ENCODE assay signal across 1 cellular context in the genomic region with DNA sequence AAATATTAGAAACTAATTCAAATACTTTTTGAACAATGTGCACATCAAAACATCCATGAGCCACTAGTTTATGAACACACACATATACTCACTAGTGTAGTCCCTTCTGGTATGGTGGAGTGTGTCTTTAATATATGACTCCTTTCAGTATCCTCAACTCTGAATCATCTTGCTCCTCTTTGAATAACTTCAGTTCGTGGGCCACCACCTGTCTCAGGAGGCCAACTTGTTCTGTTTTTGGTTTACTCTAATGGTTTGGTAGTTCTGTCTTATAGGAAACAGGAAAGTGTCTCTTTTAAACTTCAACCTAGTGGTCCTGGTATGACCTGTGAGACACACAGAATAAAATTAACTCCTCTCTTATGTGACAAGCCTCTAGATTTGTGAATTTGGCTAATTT.
TF ChIP-seq lines count a peak whose summit lies in the region.

No MANE protein-coding gene starts in this region.

TF ChIP-seq in GM12878, 131 proteins besides CTCF, POLR2A, EP300 and RAD21 (continued from another document and continues in another):
- TF ChIP-seq, protein P1, sequence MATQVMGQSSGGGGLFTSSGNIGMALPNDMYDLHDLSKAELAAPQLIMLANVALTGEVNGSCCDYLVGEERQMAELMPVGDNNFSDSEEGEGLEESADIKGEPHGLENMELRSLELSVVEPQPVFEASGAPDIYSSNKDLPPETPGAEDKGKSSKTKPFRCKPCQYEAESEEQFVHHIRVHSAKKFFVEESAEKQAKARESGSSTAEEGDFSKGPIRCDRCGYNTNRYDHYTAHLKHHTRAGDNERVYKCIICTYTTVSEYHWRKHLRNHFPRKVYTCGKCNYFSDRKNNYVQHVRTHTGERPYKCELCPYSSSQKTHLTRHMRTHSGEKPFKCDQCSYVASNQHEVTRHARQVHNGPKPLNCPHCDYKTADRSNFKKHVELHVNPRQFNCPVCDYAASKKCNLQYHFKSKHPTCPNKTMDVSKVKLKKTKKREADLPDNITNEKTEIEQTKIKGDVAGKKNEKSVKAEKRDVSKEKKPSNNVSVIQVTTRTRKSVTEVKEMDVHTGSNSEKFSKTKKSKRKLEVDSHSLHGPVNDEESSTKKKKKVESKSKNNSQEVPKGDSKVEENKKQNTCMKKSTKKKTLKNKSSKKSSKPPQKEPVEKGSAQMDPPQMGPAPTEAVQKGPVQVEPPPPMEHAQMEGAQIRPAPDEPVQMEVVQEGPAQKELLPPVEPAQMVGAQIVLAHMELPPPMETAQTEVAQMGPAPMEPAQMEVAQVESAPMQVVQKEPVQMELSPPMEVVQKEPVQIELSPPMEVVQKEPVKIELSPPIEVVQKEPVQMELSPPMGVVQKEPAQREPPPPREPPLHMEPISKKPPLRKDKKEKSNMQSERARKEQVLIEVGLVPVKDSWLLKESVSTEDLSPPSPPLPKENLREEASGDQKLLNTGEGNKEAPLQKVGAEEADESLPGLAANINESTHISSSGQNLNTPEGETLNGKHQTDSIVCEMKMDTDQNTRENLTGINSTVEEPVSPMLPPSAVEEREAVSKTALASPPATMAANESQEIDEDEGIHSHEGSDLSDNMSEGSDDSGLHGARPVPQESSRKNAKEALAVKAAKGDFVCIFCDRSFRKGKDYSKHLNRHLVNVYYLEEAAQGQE (IDR thresholded peaks at IDR 0.05; ENCODE audit: low read depth, low read length): no peak
- no peak for TF ChIP-seq TARDBP (IDR thresholded peaks at IDR 0.05; ENCODE audit: borderline replicate concordance)
- no peak for TF ChIP-seq SIN3A (IDR thresholded peaks at IDR 0.05; ENCODE audit: low read depth, low read length)
- no peak for TF ChIP-seq NFXL1 (IDR thresholded peaks at IDR 0.05; ENCODE audit: borderline replicate concordance)
- TF ChIP-seq, protein P2, sequence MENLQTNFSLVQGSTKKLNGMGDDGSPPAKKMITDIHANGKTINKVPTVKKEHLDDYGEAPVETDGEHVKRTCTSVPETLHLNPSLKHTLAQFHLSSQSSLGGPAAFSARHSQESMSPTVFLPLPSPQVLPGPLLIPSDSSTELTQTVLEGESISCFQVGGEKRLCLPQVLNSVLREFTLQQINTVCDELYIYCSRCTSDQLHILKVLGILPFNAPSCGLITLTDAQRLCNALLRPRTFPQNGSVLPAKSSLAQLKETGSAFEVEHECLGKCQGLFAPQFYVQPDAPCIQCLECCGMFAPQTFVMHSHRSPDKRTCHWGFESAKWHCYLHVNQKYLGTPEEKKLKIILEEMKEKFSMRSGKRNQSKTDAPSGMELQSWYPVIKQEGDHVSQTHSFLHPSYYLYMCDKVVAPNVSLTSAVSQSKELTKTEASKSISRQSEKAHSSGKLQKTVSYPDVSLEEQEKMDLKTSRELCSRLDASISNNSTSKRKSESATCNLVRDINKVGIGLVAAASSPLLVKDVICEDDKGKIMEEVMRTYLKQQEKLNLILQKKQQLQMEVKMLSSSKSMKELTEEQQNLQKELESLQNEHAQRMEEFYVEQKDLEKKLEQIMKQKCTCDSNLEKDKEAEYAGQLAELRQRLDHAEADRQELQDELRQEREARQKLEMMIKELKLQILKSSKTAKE (IDR thresholded peaks at IDR 0.05; ENCODE audit: low read depth, poor library complexity, severe bottlenecking): peak; percentile 25
- TF ChIP-seq FOXM1 (IDR thresholded peaks at IDR 0.05; ENCODE audit: low read depth, low read length): peak; percentile 56; the same call in 1 of the 2 replicates
- 0 out of 2 replicates have a peak, but pooled peaks have one; percentile 16 for TF ChIP-seq ZNF24 (IDR thresholded peaks at IDR 0.05)
- TF ChIP-seq, protein P3, sequence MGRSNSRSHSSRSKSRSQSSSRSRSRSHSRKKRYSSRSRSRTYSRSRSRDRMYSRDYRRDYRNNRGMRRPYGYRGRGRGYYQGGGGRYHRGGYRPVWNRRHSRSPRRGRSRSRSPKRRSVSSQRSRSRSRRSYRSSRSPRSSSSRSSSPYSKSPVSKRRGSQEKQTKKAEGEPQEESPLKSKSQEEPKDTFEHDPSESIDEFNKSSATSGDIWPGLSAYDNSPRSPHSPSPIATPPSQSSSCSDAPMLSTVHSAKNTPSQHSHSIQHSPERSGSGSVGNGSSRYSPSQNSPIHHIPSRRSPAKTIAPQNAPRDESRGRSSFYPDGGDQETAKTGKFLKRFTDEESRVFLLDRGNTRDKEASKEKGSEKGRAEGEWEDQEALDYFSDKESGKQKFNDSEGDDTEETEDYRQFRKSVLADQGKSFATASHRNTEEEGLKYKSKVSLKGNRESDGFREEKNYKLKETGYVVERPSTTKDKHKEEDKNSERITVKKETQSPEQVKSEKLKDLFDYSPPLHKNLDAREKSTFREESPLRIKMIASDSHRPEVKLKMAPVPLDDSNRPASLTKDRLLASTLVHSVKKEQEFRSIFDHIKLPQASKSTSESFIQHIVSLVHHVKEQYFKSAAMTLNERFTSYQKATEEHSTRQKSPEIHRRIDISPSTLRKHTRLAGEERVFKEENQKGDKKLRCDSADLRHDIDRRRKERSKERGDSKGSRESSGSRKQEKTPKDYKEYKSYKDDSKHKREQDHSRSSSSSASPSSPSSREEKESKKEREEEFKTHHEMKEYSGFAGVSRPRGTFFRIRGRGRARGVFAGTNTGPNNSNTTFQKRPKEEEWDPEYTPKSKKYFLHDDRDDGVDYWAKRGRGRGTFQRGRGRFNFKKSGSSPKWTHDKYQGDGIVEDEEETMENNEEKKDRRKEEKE (IDR thresholded peaks at IDR 0.05): no peak
- no peak for TF ChIP-seq ZBED1 (IDR thresholded peaks at IDR 0.05; ENCODE audit: borderline replicate concordance)
- no peak for TF ChIP-seq TCF12 (IDR thresholded peaks at IDR 0.05; ENCODE audit: low read depth, low read length)
- TF ChIP-seq NR2F1 (conservative IDR thresholded peaks at IDR 0.05): no peak
- TF ChIP-seq KLF5 (IDR thresholded peaks at IDR 0.05; ENCODE audit: partially characterized antibody): no peak
- no peak for TF ChIP-seq RELA (IDR thresholded peaks at IDR 0.05; ENCODE audit: borderline replicate concordance, partially characterized antibody)
- TF ChIP-seq JUND (IDR thresholded peaks at IDR 0.05; ENCODE audit: low read depth, low read length): no peak
- peak; percentile 64 for TF ChIP-seq RUNX3 (IDR thresholded peaks at IDR 0.05; ENCODE audit: low read length)
- TF ChIP-seq SMARCA5 (IDR thresholded peaks at IDR 0.05): no peak
- no peak for TF ChIP-seq IKZF2 (IDR thresholded peaks at IDR 0.05)
- peak; percentile 19 for TF ChIP-seq MEF2B (IDR thresholded peaks at IDR 0.05; ENCODE audit: partially characterized antibody, poor library complexity, severe bottlenecking)
- TF ChIP-seq FOXK2 (IDR thresholded peaks at IDR 0.05): no peak
- no peak for TF ChIP-seq STAT3 (IDR thresholded peaks at IDR 0.05; ENCODE audit: low read depth, low read length)
- no peak for TF ChIP-seq ZSCAN29 (IDR thresholded peaks at IDR 0.05)
- TF ChIP-seq, protein P4, sequence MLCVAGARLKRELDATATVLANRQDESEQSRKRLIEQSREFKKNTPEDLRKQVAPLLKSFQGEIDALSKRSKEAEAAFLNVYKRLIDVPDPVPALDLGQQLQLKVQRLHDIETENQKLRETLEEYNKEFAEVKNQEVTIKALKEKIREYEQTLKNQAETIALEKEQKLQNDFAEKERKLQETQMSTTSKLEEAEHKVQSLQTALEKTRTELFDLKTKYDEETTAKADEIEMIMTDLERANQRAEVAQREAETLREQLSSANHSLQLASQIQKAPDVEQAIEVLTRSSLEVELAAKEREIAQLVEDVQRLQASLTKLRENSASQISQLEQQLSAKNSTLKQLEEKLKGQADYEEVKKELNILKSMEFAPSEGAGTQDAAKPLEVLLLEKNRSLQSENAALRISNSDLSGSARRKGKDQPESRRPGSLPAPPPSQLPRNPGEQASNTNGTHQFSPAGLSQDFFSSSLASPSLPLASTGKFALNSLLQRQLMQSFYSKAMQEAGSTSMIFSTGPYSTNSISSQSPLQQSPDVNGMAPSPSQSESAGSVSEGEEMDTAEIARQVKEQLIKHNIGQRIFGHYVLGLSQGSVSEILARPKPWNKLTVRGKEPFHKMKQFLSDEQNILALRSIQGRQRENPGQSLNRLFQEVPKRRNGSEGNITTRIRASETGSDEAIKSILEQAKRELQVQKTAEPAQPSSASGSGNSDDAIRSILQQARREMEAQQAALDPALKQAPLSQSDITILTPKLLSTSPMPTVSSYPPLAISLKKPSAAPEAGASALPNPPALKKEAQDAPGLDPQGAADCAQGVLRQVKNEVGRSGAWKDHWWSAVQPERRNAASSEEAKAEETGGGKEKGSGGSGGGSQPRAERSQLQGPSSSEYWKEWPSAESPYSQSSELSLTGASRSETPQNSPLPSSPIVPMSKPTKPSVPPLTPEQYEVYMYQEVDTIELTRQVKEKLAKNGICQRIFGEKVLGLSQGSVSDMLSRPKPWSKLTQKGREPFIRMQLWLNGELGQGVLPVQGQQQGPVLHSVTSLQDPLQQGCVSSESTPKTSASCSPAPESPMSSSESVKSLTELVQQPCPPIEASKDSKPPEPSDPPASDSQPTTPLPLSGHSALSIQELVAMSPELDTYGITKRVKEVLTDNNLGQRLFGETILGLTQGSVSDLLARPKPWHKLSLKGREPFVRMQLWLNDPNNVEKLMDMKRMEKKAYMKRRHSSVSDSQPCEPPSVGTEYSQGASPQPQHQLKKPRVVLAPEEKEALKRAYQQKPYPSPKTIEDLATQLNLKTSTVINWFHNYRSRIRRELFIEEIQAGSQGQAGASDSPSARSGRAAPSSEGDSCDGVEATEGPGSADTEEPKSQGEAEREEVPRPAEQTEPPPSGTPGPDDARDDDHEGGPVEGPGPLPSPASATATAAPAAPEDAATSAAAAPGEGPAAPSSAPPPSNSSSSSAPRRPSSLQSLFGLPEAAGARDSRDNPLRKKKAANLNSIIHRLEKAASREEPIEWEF (IDR thresholded peaks at IDR 0.05; ENCODE audit: insufficient replicate concordance, low read depth, low read length): no peak
- no peak for TF ChIP-seq PAX8 (IDR thresholded peaks at IDR 0.05)
- no peak for TF ChIP-seq KDM1A (IDR thresholded peaks at IDR 0.05; ENCODE audit: borderline replicate concordance)
- no peak for TF ChIP-seq CHD2 (IDR thresholded peaks at IDR 0.05; ENCODE audit: borderline replicate concordance, low read depth, low read length)
- TF ChIP-seq ZNF217 (IDR thresholded peaks at IDR 0.05): no peak
- TF ChIP-seq RCOR1 (conservative IDR thresholded peaks at IDR 0.05; ENCODE audit: low read depth, low read length): no peak
- TF ChIP-seq, protein P5, sequence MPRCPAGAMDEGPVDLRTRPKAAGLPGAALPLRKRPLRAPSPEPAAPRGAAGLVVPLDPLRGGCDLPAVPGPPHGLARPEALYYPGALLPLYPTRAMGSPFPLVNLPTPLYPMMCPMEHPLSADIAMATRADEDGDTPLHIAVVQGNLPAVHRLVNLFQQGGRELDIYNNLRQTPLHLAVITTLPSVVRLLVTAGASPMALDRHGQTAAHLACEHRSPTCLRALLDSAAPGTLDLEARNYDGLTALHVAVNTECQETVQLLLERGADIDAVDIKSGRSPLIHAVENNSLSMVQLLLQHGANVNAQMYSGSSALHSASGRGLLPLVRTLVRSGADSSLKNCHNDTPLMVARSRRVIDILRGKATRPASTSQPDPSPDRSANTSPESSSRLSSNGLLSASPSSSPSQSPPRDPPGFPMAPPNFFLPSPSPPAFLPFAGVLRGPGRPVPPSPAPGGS (IDR thresholded peaks at IDR 0.05; ENCODE audit: borderline replicate concordance, insufficient read depth, low read depth, low read length, poor library complexity, severe bottlenecking): no peak
- TF ChIP-seq, protein P6, sequence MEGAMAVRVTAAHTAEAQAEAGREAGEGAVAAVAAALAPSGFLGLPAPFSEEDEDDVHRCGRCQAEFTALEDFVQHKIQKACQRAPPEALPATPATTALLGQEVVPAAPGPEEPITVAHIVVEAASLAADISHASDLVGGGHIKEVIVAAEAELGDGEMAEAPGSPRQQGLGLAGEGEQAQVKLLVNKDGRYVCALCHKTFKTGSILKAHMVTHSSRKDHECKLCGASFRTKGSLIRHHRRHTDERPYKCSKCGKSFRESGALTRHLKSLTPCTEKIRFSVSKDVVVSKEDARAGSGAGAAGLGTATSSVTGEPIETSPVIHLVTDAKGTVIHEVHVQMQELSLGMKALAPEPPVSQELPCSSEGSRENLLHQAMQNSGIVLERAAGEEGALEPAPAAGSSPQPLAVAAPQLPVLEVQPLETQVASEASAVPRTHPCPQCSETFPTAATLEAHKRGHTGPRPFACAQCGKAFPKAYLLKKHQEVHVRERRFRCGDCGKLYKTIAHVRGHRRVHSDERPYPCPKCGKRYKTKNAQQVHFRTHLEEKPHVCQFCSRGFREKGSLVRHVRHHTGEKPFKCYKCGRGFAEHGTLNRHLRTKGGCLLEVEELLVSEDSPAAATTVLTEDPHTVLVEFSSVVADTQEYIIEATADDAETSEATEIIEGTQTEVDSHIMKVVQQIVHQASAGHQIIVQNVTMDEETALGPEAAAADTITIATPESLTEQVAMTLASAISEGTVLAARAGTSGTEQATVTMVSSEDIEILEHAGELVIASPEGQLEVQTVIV (IDR thresholded peaks at IDR 0.05; ENCODE audit: borderline replicate concordance, partially characterized antibody): no peak
- TF ChIP-seq CBX3 (IDR thresholded peaks at IDR 0.05; ENCODE audit: borderline replicate concordance, low read depth): no peak
- no peak for TF ChIP-seq WRNIP1 (IDR thresholded peaks at IDR 0.05; ENCODE audit: borderline replicate concordance, low read depth, low read length)
- TF ChIP-seq, protein P7, sequence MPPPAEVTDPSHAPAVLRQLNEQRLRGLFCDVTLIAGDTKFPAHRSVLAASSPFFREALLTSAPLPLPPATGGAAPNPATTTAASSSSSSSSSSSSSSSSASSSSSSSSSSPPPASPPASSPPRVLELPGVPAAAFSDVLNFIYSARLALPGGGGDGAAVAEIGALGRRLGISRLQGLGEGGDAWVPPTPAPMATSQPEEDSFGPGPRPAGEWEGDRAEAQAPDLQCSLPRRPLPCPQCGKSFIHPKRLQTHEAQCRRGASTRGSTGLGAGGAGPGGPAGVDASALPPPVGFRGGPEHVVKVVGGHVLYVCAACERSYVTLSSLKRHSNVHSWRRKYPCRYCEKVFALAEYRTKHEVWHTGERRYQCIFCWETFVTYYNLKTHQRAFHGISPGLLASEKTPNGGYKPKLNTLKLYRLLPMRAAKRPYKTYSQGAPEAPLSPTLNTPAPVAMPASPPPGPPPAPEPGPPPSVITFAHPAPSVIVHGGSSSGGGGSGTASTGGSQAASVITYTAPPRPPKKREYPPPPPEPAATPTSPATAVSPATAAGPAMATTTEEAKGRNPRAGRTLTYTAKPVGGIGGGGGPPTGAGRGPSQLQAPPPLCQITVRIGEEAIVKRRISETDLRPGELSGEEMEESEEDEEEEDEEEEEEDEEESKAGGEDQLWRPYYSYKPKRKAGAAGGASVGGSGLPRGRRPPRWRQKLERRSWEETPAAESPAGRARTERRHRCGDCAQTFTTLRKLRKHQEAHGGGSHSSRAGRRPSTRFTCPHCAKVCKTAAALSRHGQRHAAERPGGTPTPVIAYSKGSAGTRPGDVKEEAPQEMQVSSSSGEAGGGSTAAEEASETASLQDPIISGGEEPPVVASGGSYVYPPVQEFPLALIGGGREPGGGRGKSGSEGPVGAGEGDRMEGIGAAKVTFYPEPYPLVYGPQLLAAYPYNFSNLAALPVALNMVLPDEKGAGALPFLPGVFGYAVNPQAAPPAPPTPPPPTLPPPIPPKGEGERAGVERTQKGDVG (CRISPR knock-in tag; IDR thresholded peaks at IDR 0.05): no peak
- TF ChIP-seq ASH2L (IDR thresholded peaks at IDR 0.05; ENCODE audit: borderline replicate concordance, low read depth): no peak
- no peak for TF ChIP-seq TCF7 (IDR thresholded peaks at IDR 0.05; ENCODE audit: borderline replicate concordance)
